25 cellular contexts compared by ENCODE assay signal in genomic region chr19:35077411-35078223, GRCh38. TPM values are rescaled to one million over a fixed set of nuclear protein-coding genes. Genes with fewer than 3 reads are reported as not detected.
DNase-seq lines count a peak whose midpoint lies in the region; ATAC-seq, FAIRE-seq and TF ChIP-seq lines count a peak whose summit lies in the region.
"Had no signal": no experiment of that assay in that cellular context is flagged by ENCODE, and none has a peak within 500 bp of the region (broad histone marks: within the 10 kb centered on the region; RNA-seq: fewer than 3 reads in every experiment).

No MANE protein-coding gene starts in this region.

- H3K9me3 Mint-ChIP-seq in naive B cell (no peaks in the 10 kb centered on the region), MCF 10A (ENCODE audit: unreplicated experiment) (no peaks in the 10 kb centered on the region)
- H3K9me3 Mint-ChIP-seq: CD4-positive, CD25-positive, alpha-beta regulatory T cell had no signal

- H2BK20ac ChIP-seq in H1 (ENCODE audit: low read length) = peak overlapping the region; percentile 90; the same call in 1 of the 2 replicates

- TF ChIP-seq CTCF in H1 (IDR thresholded peaks at IDR 0.05; ENCODE audit: control extremely low read depth in 1 of 3, insufficient read depth in 1 of 3, low read depth in 1 of 3, low read length in 3 of 3) (no peak), MCF 10A (IDR thresholded peaks at IDR 0.05; ENCODE audit: unreplicated experiment) (no peak)

- peaks cover 0 to 2% (median 0%) of the 10 kb centered on the region in 4 experiments; a peak in 1 of 7 replicates for H3K4me1 ChIP-seq in H1 (replicated peaks in 1 of 4; ENCODE audit: control insufficient read depth in 3 of 4, insufficient read depth in 4 of 4, low read length in 3 of 4)

- H2BK15ac ChIP-seq in H1 (ENCODE audit: low read length) = peak overlapping the region; percentile 81

- peak overlapping the region; percentile 93 for H4K91ac ChIP-seq in H1 (replicated peaks; ENCODE audit: insufficient read length, low read length)

- no peaks in the 10 kb centered on the region; a peak in 2 of 7 replicates for H3K27me3 ChIP-seq in H1 (replicated peaks in 1 of 4; ENCODE audit: control insufficient read depth in 3 of 4, extremely low read depth in 1 of 4, insufficient read depth in 3 of 4, low read length in 3 of 4)

- H4K8ac ChIP-seq in H1 (ENCODE audit: extremely low read depth, insufficient read depth, low read length) = no peak overlapping the region

- peak overlapping the region; percentile 90 for H2AK5ac ChIP-seq in H1 (ENCODE audit: low read depth, low read length)

- no peak for TF ChIP-seq EP300 in H1 (IDR thresholded peaks at IDR 0.05; ENCODE audit: borderline replicate concordance in 1 of 2, low read depth in 2 of 2, low read length in 2 of 2)

- no peak overlapping the region for H3K4me3 ChIP-seq in H1 (ENCODE audit: extremely low read depth in 1 of 4, insufficient read depth in 2 of 4, low read depth in 3 of 4, low read length in 4 of 4)
- H3K4me3 ChIP-seq: SK-N-MC had no signal

- H3K9me3 ChIP-seq in H1 (ENCODE audit: insufficient read depth in 2 of 2, low read depth in 1 of 2, low read length in 1 of 2) = no peaks in the 10 kb centered on the region; a peak in 1 of 4 replicates

- no peaks in the 10 kb centered on the region for H3K36me3 ChIP-seq in H1 (ENCODE audit: control insufficient read depth in 2 of 4, insufficient read depth in 4 of 4, low read length in 3 of 4)

- peaks cover 0 to 5% of the 10 kb centered on the region in 2 donors for H3K36me3 Mint-ChIP-seq in naive B cell
- H3K36me3 Mint-ChIP-seq in MCF 10A (ENCODE audit: insufficient read depth, unreplicated experiment) = no peaks in the 10 kb centered on the region
- H3K36me3 Mint-ChIP-seq: CD4-positive, CD25-positive, alpha-beta regulatory T cell had no signal

- POLR2A ChIA-PET in H1 (lab: Charles Lee; ENCODE audit: partially characterized antibody) = no interaction called here
- POLR2A ChIA-PET in MCF 10A (lab: Yijun Ruan, JAX) = no interaction called here

- no TSS peak for BruUV-seq in MCF 10A (replicated peaks; lab: Mats Ljungman, UMichigan)

- no peak overlapping the region for H3K4me2 ChIP-seq in H1 (ENCODE audit: insufficient read depth in 1 of 2, low read depth in 2 of 2, low read length in 2 of 2)
- H3K4me2 ChIP-seq: KMS-11 had no signal

- no peaks in the 10 kb centered on the region for H3K79me2 ChIP-seq in H1 (ENCODE audit: control insufficient read depth in 1 of 2, insufficient read depth in 2 of 2, low read length in 2 of 2)

- no peak for TF ChIP-seq POLR2A in H1 (IDR thresholded peaks at IDR 0.05; ENCODE audit: control extremely low read depth in 1 of 2, low read depth in 2 of 2, low read length in 2 of 2)

- TF ChIP-seq RAD21 in H1 (IDR thresholded peaks at IDR 0.05 in 1 of 2, conservative IDR thresholded peaks at IDR 0.05 in 1 of 2; ENCODE audit: low read depth in 2 of 2, low read length in 2 of 2) = no peak

- H3K23me2 ChIP-seq in H1 (ENCODE audit: low read depth, low read length) = no peaks in the 10 kb centered on the region; the same call in 1 of the 2 replicates

- DNase-seq in NCI-H2196 treated with DMSO at 0.1 percent for 48 hours (lab: John Stamatoyannopoulos, UW; ENCODE audit: unreplicated experiment) (peak; percentile 15), NCI-H2196 (lab: John Stamatoyannopoulos, UW; ENCODE audit: unreplicated experiment) (no peak), H1 (ENCODE audit: low read depth in 1 of 2, low spot score in 2 of 2) (no peak), naive B cell (no peak), MCF 10A (ENCODE audit: unreplicated experiment) (no peak), NCI-H345 treated with DMSO at 0.1 percent for 48 hours (lab: John Stamatoyannopoulos, UW; ENCODE audit: unreplicated experiment) (no peak)
- DNase-seq: AML-193; CD4-positive, CD25-positive, alpha-beta regulatory T cell; DMS79 treated with DMSO at 0.1 percent for 48 hours; GOT3; IMR-90; NCI-H1105; NCI-H146; NCI-H2029; NCI-H69; SHP77 treated with DMSO at 0.1 percent for 48 hours; SW 1271 had no signal

- H3K27ac Mint-ChIP-seq in naive B cell (peak overlapping the region; percentile 41 to 93 (median 72)), MCF 10A (ENCODE audit: low read depth, unreplicated experiment) (no peak overlapping the region)

- no peak for FAIRE-seq in H1 (lab: Jason Lieb, UNC)

- peak overlapping the region; percentile 21 for H3K4ac ChIP-seq in H1 (replicated peaks; ENCODE audit: insufficient read length, low read depth, low read length)

- intact Hi-C loops in MCF 10A (cut with micrococcal nuclease) = no loop called here

- no peak overlapping the region for H3K14ac ChIP-seq in H1 (ENCODE audit: insufficient read length)

- CTCF ChIA-PET in H1 (lab: Charles Lee; ENCODE audit: partially characterized antibody) (interaction anchor here (0.7 to 1.2 kb wide), 2 partner anchors 10 to 34 kb away, joined by 3 read pairs; no protein-coding TSS in a partner anchor), MCF 10A (lab: Yijun Ruan, JAX) (interaction anchor here (0.6 to 1.0 kb wide), 5 partner anchors 8 to 74 kb away, joined by 3 to 4 read pairs (median 3); no protein-coding TSS in a partner anchor)

- H3K9ac ChIP-seq in H1 (replicated peaks in 1 of 4; ENCODE audit: extremely low read depth in 1 of 4, low read depth in 3 of 4, low read length in 3 of 4) = no peak overlapping the region
- H3K9ac ChIP-seq: KMS-11 had no signal

- no peak for ATAC-seq in naive B cell (ENCODE audit: low read depth in 2 of 2)
- no peak for ATAC-seq in GM21447 (IDR thresholded peaks at IDR 0.05; ENCODE audit: unreplicated experiment)
- ATAC-seq: HCT116 had no signal

- H3K79me1 ChIP-seq in H1 (ENCODE audit: low read depth, low read length) = no peaks in the 10 kb centered on the region

- peak overlapping the region in 1 of 8 donors; percentile 0 for H3K4me3 Mint-ChIP-seq in naive B cell
- no peak overlapping the region for H3K4me3 Mint-ChIP-seq in MCF 10A (ENCODE audit: unreplicated experiment)
- H3K4me3 Mint-ChIP-seq: CD4-positive, CD25-positive, alpha-beta regulatory T cell had no signal

- H2AFZ ChIP-seq in H1 (ENCODE audit: low read length) = no peak overlapping the region

- H2BK5ac ChIP-seq in H1 (ENCODE audit: low read depth, low read length) = peak overlapping the region; percentile 66

- no peak overlapping the region for H2BK120ac ChIP-seq in H1 (replicated peaks; ENCODE audit: low read depth, low read length)

- 91% methylated on average over 17 of the region's 17 CpGs; no CpG with 5 or more reads in 1 of the 2 experiments for WGBS in H1 (ENCODE audit: extremely low coverage in 1 of 2, insufficient coverage in 1 of 2, insufficient read length in 1 of 2, insufficient replicate concordance in 2 of 2, low coverage in 1 of 2, low lambda C conversion rate in 2 of 2, missing lambda C conversion rate in 1 of 2), 2 experiments

- no peak overlapping the region for H4K5ac ChIP-seq in H1 (ENCODE audit: insufficient read length, low read depth, low read length)

- H2BK12ac ChIP-seq in H1 (ENCODE audit: low read depth, low read length) = peak overlapping the region; percentile 84; the same call in 1 of the 2 replicates

- no peaks in the 10 kb centered on the region for H4K20me1 ChIP-seq in H1 (replicated peaks in 1 of 2; ENCODE audit: control insufficient read depth in 1 of 2, insufficient read depth in 2 of 2, low read length in 2 of 2)

- H3K27me3 Mint-ChIP-seq in naive B cell (peaks cover 0 to 10% (median 3%) of the 10 kb centered on the region in 3 donors), MCF 10A (ENCODE audit: insufficient read depth, unreplicated experiment) (peaks cover 17% of the 10 kb centered on the region)
- H3K27me3 Mint-ChIP-seq: CD4-positive, CD25-positive, alpha-beta regulatory T cell had no signal

- H3K27ac ChIP-seq in H1 (ENCODE audit: low read depth, low read length) = no peak overlapping the region
- H3K27ac ChIP-seq: KMS-11, RWPE1, SK-N-MC had no signal

- no peak overlapping the region for H3K56ac ChIP-seq in H1 (replicated peaks; ENCODE audit: insufficient read length, low read depth, low read length)

- peaks cover 48 to 57% (median 49%) of the 10 kb centered on the region in 3 donors for H3K4me1 Mint-ChIP-seq in naive B cell
- H3K4me1 Mint-ChIP-seq in MCF 10A (ENCODE audit: insufficient read depth, unreplicated experiment) = no peaks in the 10 kb centered on the region
- H3K4me1 Mint-ChIP-seq: CD4-positive, CD25-positive, alpha-beta regulatory T cell had no signal

- H3K18ac ChIP-seq in H1 (ENCODE audit: extremely low read depth, low read length) = no peak overlapping the region

- no peak overlapping the region for H3K23ac ChIP-seq in H1 (ENCODE audit: insufficient read length)

RNA-seq across cellular contexts. Expression of gene HPN, which starts 36.1 kb away (rescaled TPM):
- total RNA-seq in H1 (2021; fragmentation: NEBNext Ultra II Directional; extraction: Animal tissue kit (Norgen Biotek cat#: 25700)) = 12.3 and 14.7 TPM in 2 replicates
- polyA plus RNA-seq in H1 (2011; rRNA removed) (33.7 and 49.9 TPM in 2 replicates), naive B cell (ENCODE audit: low read depth in 6 of 6) (not detected)
- 32.0 TPM for polyA plus RNA-seq in H1 (2011; cell fraction: cytosol; rRNA removed)
- 86.2 TPM for polyA plus RNA-seq in H1 (2011; cell fraction: nucleus; rRNA removed)
- 8.3 to 24.9 TPM (median 19.7 TPM) in 4 replicates for polyA plus RNA-seq in H1 (2012, experiment 1 of 2)
- polyA plus RNA-seq in H1 (2012, experiment 2 of 2) = 19.5 TPM
- 14.3 TPM for polyA plus RNA-seq in H1 (2013, experiment 1 of 2)
- polyA plus RNA-seq in H1 (2013, experiment 2 of 2) = 13.3 TPM
- 6.3 and 7.6 TPM in 2 replicates for polyA minus RNA-seq in H1 (2011; rRNA and poly(A)+ RNA removed)
- 16.4 TPM for polyA minus RNA-seq in H1 (2011; cell fraction: cytosol; rRNA and poly(A)+ RNA removed)
- polyA minus RNA-seq in H1 (2011; cell fraction: nucleus; rRNA and poly(A)+ RNA removed) = 19.0 TPM
- not detected in 2 replicates for total RNA-seq in MCF 10A (2022)
- total RNA-seq: A172; CD4-positive, CD25-positive, alpha-beta regulatory T cell; IMR-90; NCI-H460 had no signal
- polyA plus RNA-seq: AG04450, IMR-90 had no signal

RNA-seq across cellular contexts. Expression of gene FXYD3, which starts 38.0 kb away (rescaled TPM):
- total RNA-seq in H1 (2021; fragmentation: NEBNext Ultra II Directional; extraction: Animal tissue kit (Norgen Biotek cat#: 25700)) = 0.86 TPM in 1 of 2 replicates, not detected in the other
- polyA plus RNA-seq in H1 (2011; rRNA removed) = 0.09 and 0.33 TPM in 2 replicates
- polyA plus RNA-seq in H1 (2011; cell fraction: cytosol; rRNA removed) = 0.22 TPM
- 0.66 TPM for polyA plus RNA-seq in H1 (2011; cell fraction: nucleus; rRNA removed)
- polyA plus RNA-seq in H1 (2012, experiment 1 of 2) = 0.41 to 0.76 TPM (median 0.57 TPM) in 3 of 4 replicates, not detected in the other
- polyA plus RNA-seq in H1 (2012, experiment 2 of 2) = not detected
- polyA plus RNA-seq in H1 (2013, experiment 1 of 2) = 0.10 TPM
- 0.37 TPM for polyA plus RNA-seq in H1 (2013, experiment 2 of 2)
- polyA minus RNA-seq in H1 (2011; rRNA and poly(A)+ RNA removed) = 1.5 TPM in 1 of 2 replicates, not detected in the other
- not detected for polyA minus RNA-seq in H1 (2011; cell fraction: cytosol; rRNA and poly(A)+ RNA removed)
- polyA minus RNA-seq in H1 (2011; cell fraction: nucleus; rRNA and poly(A)+ RNA removed) = not detected
- not detected for polyA plus RNA-seq in naive B cell (ENCODE audit: low read depth in 6 of 6)
- 4.3 and 6.9 TPM in 2 replicates for total RNA-seq in MCF 10A (2022)
- total RNA-seq: CD4-positive, CD25-positive, alpha-beta regulatory T cell; IMR-90; NCI-H460 had no signal
- polyA plus RNA-seq: AG04450; CD4-positive, CD25-positive, alpha-beta regulatory T cell; IMR-90 had no signal

RNA-seq across cellular contexts. Expression of gene SCN1B, which starts 47.3 kb away (rescaled TPM):
- 3.3 and 3.5 TPM in 2 replicates for total RNA-seq in H1 (2021; fragmentation: NEBNext Ultra II Directional; extraction: Animal tissue kit (Norgen Biotek cat#: 25700))
- polyA plus RNA-seq in H1 (2011; rRNA removed) (3.1 and 4.1 TPM in 2 replicates), naive B cell (ENCODE audit: low read depth in 6 of 6) (under 1 TPM in 4 of 6 donors, not detected in 2; 0.06 to 0.36 (median 0.28) TPM)
- polyA plus RNA-seq in H1 (2011; cell fraction: cytosol; rRNA removed) = 3.9 TPM
- 8.6 TPM for polyA plus RNA-seq in H1 (2011; cell fraction: nucleus; rRNA removed)
- 2.8 to 4.5 TPM (median 3.7 TPM) in 4 replicates for polyA plus RNA-seq in H1 (2012, experiment 1 of 2)
- 2.3 TPM for polyA plus RNA-seq in H1 (2012, experiment 2 of 2)
- 1.9 TPM for polyA plus RNA-seq in H1 (2013, experiment 1 of 2)
- 1.7 TPM for polyA plus RNA-seq in H1 (2013, experiment 2 of 2)
- 1.5 and 4.7 TPM in 2 replicates for polyA minus RNA-seq in H1 (2011; rRNA and poly(A)+ RNA removed)
- polyA minus RNA-seq in H1 (2011; cell fraction: cytosol; rRNA and poly(A)+ RNA removed) = 3.4 TPM
- 3.0 TPM for polyA minus RNA-seq in H1 (2011; cell fraction: nucleus; rRNA and poly(A)+ RNA removed)
- 0.19 and 0.27 TPM in 2 replicates for total RNA-seq in MCF 10A (2022)

RNA-seq across cellular contexts. Expression of gene LGI4, which starts 57.2 kb away (rescaled TPM):
- 2.0 and 2.9 TPM in 2 replicates for total RNA-seq in H1 (2021; fragmentation: NEBNext Ultra II Directional; extraction: Animal tissue kit (Norgen Biotek cat#: 25700))
- polyA plus RNA-seq in H1 (2011; rRNA removed) (8.2 and 9.4 TPM in 2 replicates), naive B cell (ENCODE audit: low read depth in 6 of 6) (not detected)
- polyA plus RNA-seq in H1 (2011; cell fraction: cytosol; rRNA removed) = 9.4 TPM
- polyA plus RNA-seq in H1 (2011; cell fraction: nucleus; rRNA removed) = 32.9 TPM
- polyA plus RNA-seq in H1 (2012, experiment 1 of 2) = 5.6 to 9.8 TPM (median 8.1 TPM) in 4 replicates
- 2.6 TPM for polyA plus RNA-seq in H1 (2012, experiment 2 of 2)
- polyA plus RNA-seq in H1 (2013, experiment 1 of 2) = 2.1 TPM
- polyA plus RNA-seq in H1 (2013, experiment 2 of 2) = 2.1 TPM
- 0.88 and 2.1 TPM in 2 replicates for polyA minus RNA-seq in H1 (2011; rRNA and poly(A)+ RNA removed)
- 0.66 TPM for polyA minus RNA-seq in H1 (2011; cell fraction: cytosol; rRNA and poly(A)+ RNA removed)
- 4.2 TPM for polyA minus RNA-seq in H1 (2011; cell fraction: nucleus; rRNA and poly(A)+ RNA removed)
- total RNA-seq in MCF 10A (2022) = 0.91 TPM in 1 of 2 replicates, not detected in the other
- total RNA-seq: A172, IMR-90 had no signal
- polyA plus RNA-seq: CD4-positive, CD25-positive, alpha-beta regulatory T cell had no signal

Comparison
In these comparisons a context has a peak if more than half of its experiments do, and no peak if none do; other contexts are left out.
1. RNA of gene HPN, which starts 36.1 kb away (total RNA-seq): 12.3 to 14.7 TPM in H1; not detected in MCF 10A; every median in the first group is over 10 times any median in the second.